In the genomic region with DNA sequence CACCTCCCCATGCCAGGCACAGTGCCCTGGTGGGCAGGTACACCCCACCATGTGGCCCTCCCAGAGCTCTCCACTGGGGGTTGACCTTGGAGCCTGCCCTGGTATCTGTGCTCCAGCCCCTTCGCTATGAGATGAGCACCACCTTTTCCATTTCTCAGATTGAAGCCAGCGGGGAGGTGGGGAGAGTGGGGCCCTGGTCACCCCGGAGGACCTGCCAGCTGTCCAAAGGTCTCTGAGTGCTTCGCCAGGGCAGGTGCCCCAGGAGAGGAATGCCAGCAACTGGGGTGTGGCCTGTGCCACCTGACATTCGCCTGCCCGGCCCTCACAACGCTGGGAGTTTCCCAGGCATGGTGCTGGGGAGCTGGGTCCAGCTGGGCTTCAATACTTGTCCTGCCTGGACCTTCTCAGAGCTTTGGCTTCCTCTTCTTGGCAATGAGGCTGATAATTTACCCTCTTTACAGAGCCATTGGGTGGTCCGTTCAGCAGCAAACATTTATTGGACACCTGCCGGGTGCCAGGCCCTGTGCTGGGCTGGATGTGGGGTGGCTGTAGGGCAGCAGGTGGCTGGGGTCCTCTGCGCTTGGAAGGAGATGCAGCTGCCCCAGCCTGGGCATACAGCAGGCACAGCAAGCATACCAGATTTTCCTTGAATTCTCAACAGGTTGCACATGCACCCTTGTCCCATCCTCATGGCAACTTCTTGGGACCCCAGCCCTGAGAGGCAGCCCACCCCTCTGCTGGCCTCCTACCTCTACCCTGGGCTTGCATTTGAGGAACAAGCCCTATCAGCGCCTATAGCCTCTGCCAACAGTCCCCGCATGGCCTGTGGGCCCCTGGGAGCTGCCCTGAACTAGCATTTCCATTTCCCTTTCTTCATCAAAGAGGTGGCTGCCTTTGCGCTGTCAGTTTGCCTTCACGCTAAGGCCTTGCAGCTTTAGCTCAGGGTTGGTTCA, we compare ENCODE assay signal across 18 cellular contexts. TPM values are rescaled to one million over a fixed set of nuclear protein-coding genes. Genes with fewer than 3 reads are reported as not detected.
DNase-seq lines count a peak whose midpoint lies in the region; ATAC-seq, FAIRE-seq and TF ChIP-seq lines count a peak whose summit lies in the region.
"Had no signal": no experiment of that assay in that cellular context is flagged by ENCODE, and none has a peak within 500 bp of the region (broad histone marks: within the 10 kb centered on the region; RNA-seq: fewer than 3 reads in every experiment).

No MANE protein-coding gene starts in this region.

- no peaks in the 10 kb centered on the region for H3K9me2 ChIP-seq in GM23248 (ENCODE audit: insufficient read depth)

- H4K20me1 ChIP-seq in HepG2 (ENCODE audit: insufficient read depth, low read length) (no peaks in the 10 kb centered on the region), GM23248 (ENCODE audit: insufficient read depth) (no peaks in the 10 kb centered on the region)

- CTCF ChIA-PET in HepG2 (lab: Yijun Ruan, JAX; ENCODE audit: low intra/inter-chr PET ratio, low total read pairs): no interaction called here

- H3K27ac ChIP-seq in HL-60 (replicated peaks): peak overlapping the region; percentile 17; the same call in 1 of the 2 replicates
- H3K27ac ChIP-seq in HepG2 (ENCODE audit: extremely low read length, insufficient read depth, low read length): no peak overlapping the region
- peak overlapping the region in 1 of 2 donors; percentile 13 for H3K27ac ChIP-seq in small intestine (ENCODE audit: low read depth in 1 of 2, low read length in 1 of 2)
- no peak overlapping the region for H3K27ac ChIP-seq in GM23248
- H3K27ac ChIP-seq: right atrium auricular region, RWPE1, thyroid gland had no signal

- H3K4me1 ChIP-seq in HepG2 (ENCODE audit: insufficient read depth, low read length) (peaks cover 10% of the 10 kb centered on the region), small intestine (ENCODE audit: control insufficient read depth in 2 of 2, insufficient read depth in 1 of 2, low read depth in 1 of 2, low read length in 1 of 2) (peaks cover 0 to 4% of the 10 kb centered on the region in 2 donors), GM23248 (ENCODE audit: insufficient read depth) (no peaks in the 10 kb centered on the region)
- H3K4me1 ChIP-seq: right atrium auricular region, thyroid gland had no signal

- peak; percentile 7; the same call in 1 of the 3 replicates for ATAC-seq in HepG2
- no peak for ATAC-seq in GM19467 (IDR thresholded peaks at IDR 0.05; ENCODE audit: unreplicated experiment)
- no peak for ATAC-seq in HG02870 (IDR thresholded peaks at IDR 0.05; ENCODE audit: unreplicated experiment)

- no peaks in the 10 kb centered on the region for H3F3A ChIP-seq in GM23248 (ENCODE audit: insufficient read depth)

- BruUV-seq in HepG2 (replicated peaks; lab: Mats Ljungman, UMichigan): no TSS peak

- TF ChIP-seq POLR2A in HepG2 (IDR thresholded peaks at IDR 0.05; ENCODE audit: insufficient read depth in 1 of 2, low read depth in 2 of 2, low read length in 2 of 2): no peak

- FAIRE-seq in HepG2 (lab: Jason Lieb, UNC) (no peak), small intestine (lab: Jason Lieb, UNC) (no peak)
- FAIRE-seq: astrocyte had no signal

- no peaks in the 10 kb centered on the region for H3K79me2 ChIP-seq in HepG2 (ENCODE audit: insufficient read depth, low read length)
- no peaks in the 10 kb centered on the region for H3K79me2 ChIP-seq in GM23248 (ENCODE audit: insufficient read depth)

- H3K9ac ChIP-seq in HepG2 (ENCODE audit: insufficient read depth, low read depth, low read length) (no peak overlapping the region), GM23248 (no peak overlapping the region)

- H3K36me3 ChIP-seq in HepG2 (replicated peaks in 1 of 2; ENCODE audit: control insufficient read depth in 1 of 2, insufficient read depth in 2 of 2, low read length in 2 of 2) (no peaks in the 10 kb centered on the region), small intestine (ENCODE audit: control insufficient read depth in 2 of 2, insufficient read depth in 2 of 2, low read length in 2 of 2) (no peaks in the 10 kb centered on the region), GM23248 (ENCODE audit: low read depth) (no peaks in the 10 kb centered on the region)
- H3K36me3 ChIP-seq: MG63, right atrium auricular region, thyroid gland had no signal

- H3K9me3 ChIP-seq in HepG2 (ENCODE audit: low read length) (no peaks in the 10 kb centered on the region), small intestine (ENCODE audit: control insufficient read depth, low read depth) (no peaks in the 10 kb centered on the region), GM23248 (ENCODE audit: low read depth) (no peaks in the 10 kb centered on the region)
- H3K9me3 ChIP-seq: MG63, right atrium auricular region, thyroid gland had no signal

- no peak overlapping the region for H2AFZ ChIP-seq in HepG2 (ENCODE audit: low read length)
- no peak overlapping the region for H2AFZ ChIP-seq in GM23248

- no peak for TF ChIP-seq EP300 in HepG2 (IDR thresholded peaks at IDR 0.05; ENCODE audit: low read depth in 2 of 2, low read length in 2 of 2)
- no peak for TF ChIP-seq EP300 in HepG2 (CRISPR knock-in tag; IDR thresholded peaks at IDR 0.05; ENCODE audit: borderline replicate concordance)

- WGBS in HepG2 (ENCODE audit: low lambda C conversion rate): 33% methylated on average over 13 of the region's 14 CpGs
- WGBS in small intestine, 3 donors: 46 to 71% (median 50%) methylated on average over 14 of the region's 14 CpGs
- WGBS in GM23248 (ENCODE audit: low coverage in 1 of 2, low lambda C conversion rate in 2 of 2, missing lambda C conversion rate in 2 of 2), 2 experiments: 61 to 65% methylated on average over 14 of the region's 14 CpGs

- H3K4me2 ChIP-seq in HepG2 (ENCODE audit: low read depth, low read length): no peak overlapping the region
- no peak overlapping the region for H3K4me2 ChIP-seq in GM23248 (ENCODE audit: unreplicated experiment)

- H3K27me3 ChIP-seq in HL-60 (ENCODE audit: insufficient read depth, poor library complexity, severe bottlenecking) (no peaks in the 10 kb centered on the region), HepG2 (ENCODE audit: control insufficient read depth in 1 of 2, insufficient read depth in 2 of 2, low read length in 2 of 2) (peaks cover 4 to 18% of the 10 kb centered on the region in 2 experiments), small intestine (ENCODE audit: control insufficient read depth in 2 of 2, insufficient read depth in 2 of 2, low read length in 2 of 2) (no peaks in the 10 kb centered on the region), GM23248 (replicated peaks; ENCODE audit: insufficient read depth) (no peaks in the 10 kb centered on the region)
- H3K27me3 ChIP-seq: MG63, right atrium auricular region, thyroid gland had no signal

- H3K4me3 ChIP-seq in HL-60 (replicated peaks; ENCODE audit: insufficient read depth, low read length) (no peak overlapping the region), HepG2 (replicated peaks in 1 of 3; ENCODE audit: insufficient read depth in 1 of 3, low read depth in 2 of 3, low read length in 3 of 3) (no peak overlapping the region), small intestine (ENCODE audit: low read depth in 1 of 2, low read length in 2 of 2) (no peak overlapping the region), GM23248 (no peak overlapping the region)
- H3K4me3 ChIP-seq: MG63, right atrium auricular region, thyroid gland had no signal

- DNase-seq in HL-60 (ENCODE audit: low read depth in 1 of 2, low spot score in 1 of 2) (peak in 1 of 2 experiments; percentile 70), RPMI8226 (peak; percentile 9), HepG2 (ENCODE audit: low spot score) (no peak), small intestine (peak; percentile 92), GM23248 (no peak)
- DNase-seq: activated CD4-positive, alpha-beta T cell treated with anti-CD3 and anti-CD28 coated beads for 48 hours; activated naive CD4-positive, alpha-beta T cell treated with anti-CD3 and anti-CD28 coated beads, Interleukin-2, amount 50 U/mL, for 16 hours; activated T-cell treated with anti-CD3 and anti-CD28 coated beads for 4 hours; cerebellar nuclear complex; effector memory CD4-positive, alpha-beta T cell; MG63; NCI-H1930; thyroid gland had no signal

- no peak for TF ChIP-seq CTCF in HL-60 (IDR thresholded peaks at IDR 0.05; ENCODE audit: insufficient read depth, low read length)
- no peak for TF ChIP-seq CTCF in HepG2 (CRISPR knock-in tag; IDR thresholded peaks at IDR 0.05)

- POLR2A ChIA-PET in HepG2 (lab: Yijun Ruan, JAX): no interaction called here

- intact Hi-C loops in HepG2 (cut with micrococcal nuclease; ENCODE audit: unreplicated experiment): no loop called here

- in situ Hi-C loops in HepG2 (cut with HindIII; ENCODE audit: extremely low pct_ligation_motif_present, low pct_unique_long_range_greater_than_20kb): loop anchor here (10.0 kb wide), 1 partner anchor 677 kb away; no protein-coding TSS in a partner anchor
- in situ Hi-C loops in GM23248 (cut with MboI): no loop called here

- TF ChIP-seq RAD21 in HepG2 (CRISPR knock-in tag; IDR thresholded peaks at IDR 0.05): no peak

RNA-seq across cellular contexts. Expression of gene ZAP70, which starts 5.7 kb away (rescaled TPM):
- total RNA-seq in HepG2 (2016; rRNA removed; fragmentation: Illumina TruSeq; extraction: Trizol): 0.18 and 0.51 TPM in 2 replicates
- total RNA-seq in HepG2 (2016; cell fraction: cytosol; rRNA removed; fragmentation: Illumina TruSeq; extraction: Trizol; ENCODE audit: low read depth): not detected in 2 replicates
- 0.24 and 0.43 TPM in 2 replicates for total RNA-seq in HepG2 (2016; cell fraction: insoluble cytoplasmic fraction; rRNA removed; fragmentation: Illumina TruSeq; extraction: Trizol)
- not detected in 2 replicates for total RNA-seq in HepG2 (2016; cell fraction: membrane; rRNA removed; fragmentation: Illumina TruSeq; extraction: Trizol)
- 0.28 and 0.31 TPM in 2 replicates for total RNA-seq in HepG2 (2016; cell fraction: nucleus; rRNA removed; fragmentation: Illumina TruSeq; extraction: Trizol)
- polyA plus RNA-seq in HepG2 (2011; rRNA removed) (4.0 and 7.1 TPM in 2 replicates), small intestine (10 to 100 TPM in 1 of 3 donors, 1 to 10 TPM in 2; 2.5 to 15.9 (median 3.9) TPM), GM23248 (2016; fragmentation: Nextera tagmentation; extraction: Ambion mirVana) (not detected in 2 replicates)
- polyA plus RNA-seq in HepG2 (2011; cell fraction: cytosol; rRNA removed): 2.5 and 3.2 TPM in 2 replicates
- 64.9 and 67.7 TPM in 2 replicates for polyA plus RNA-seq in HepG2 (2011; cell fraction: nucleus; rRNA removed)
- 2.2 and 3.6 TPM in 2 replicates for polyA plus RNA-seq in HepG2 (2012)
- not detected in 2 replicates for polyA plus RNA-seq in HepG2 (2016; cell fraction: cytosol; fragmentation: Illumina TruSeq; extraction: Trizol; ENCODE audit: low read depth)
- 0.27 and 0.57 TPM in 2 replicates for polyA plus RNA-seq in HepG2 (2016; cell fraction: insoluble cytoplasmic fraction; fragmentation: Illumina TruSeq; extraction: Trizol; ENCODE audit: low read depth)
- polyA plus RNA-seq in HepG2 (2016; cell fraction: membrane; fragmentation: Illumina TruSeq; extraction: Trizol; ENCODE audit: low read depth): not detected in 2 replicates
- polyA plus RNA-seq in HepG2 (2016; cell fraction: nucleus; fragmentation: Illumina TruSeq; extraction: Trizol; ENCODE audit: insufficient read depth, low read depth): 1.00 and 1.1 TPM in 2 replicates
- polyA minus RNA-seq in HepG2 (2011; rRNA and poly(A)+ RNA removed; ENCODE audit: low replicate concordance): 5.3 TPM in 1 of 2 replicates, not detected in the other
- 1.5 and 1.6 TPM in 2 replicates for polyA minus RNA-seq in HepG2 (2011; cell fraction: cytosol; rRNA and poly(A)+ RNA removed)
- 5.0 and 5.6 TPM in 2 replicates for polyA minus RNA-seq in HepG2 (2011; cell fraction: nucleus; rRNA and poly(A)+ RNA removed)
- total RNA-seq in GM23248 (2014; rRNA removed; shearing (Covaris generic)): not detected in 2 replicates

RNA-seq across cellular contexts. Expression of gene C2orf92, which starts 38.2 kb away (rescaled TPM):
- total RNA-seq in HepG2 (2016; rRNA removed; fragmentation: Illumina TruSeq; extraction: Trizol): 1.5 and 4.9 TPM in 2 replicates
- total RNA-seq in HepG2 (2016; cell fraction: cytosol; rRNA removed; fragmentation: Illumina TruSeq; extraction: Trizol; ENCODE audit: low read depth): 1.7 and 3.6 TPM in 2 replicates
- 1.2 and 6.7 TPM in 2 replicates for total RNA-seq in HepG2 (2016; cell fraction: insoluble cytoplasmic fraction; rRNA removed; fragmentation: Illumina TruSeq; extraction: Trizol)
- total RNA-seq in HepG2 (2016; cell fraction: membrane; rRNA removed; fragmentation: Illumina TruSeq; extraction: Trizol): 2.5 and 2.8 TPM in 2 replicates
- total RNA-seq in HepG2 (2016; cell fraction: nucleus; rRNA removed; fragmentation: Illumina TruSeq; extraction: Trizol): 9.5 and 13.0 TPM in 2 replicates
- 5.0 and 9.4 TPM in 2 replicates for polyA plus RNA-seq in HepG2 (2011; rRNA removed)
- 0.79 and 0.97 TPM in 2 replicates for polyA plus RNA-seq in HepG2 (2011; cell fraction: cytosol; rRNA removed)
- 23.3 and 26.6 TPM in 2 replicates for polyA plus RNA-seq in HepG2 (2011; cell fraction: nucleus; rRNA removed)
- polyA plus RNA-seq in HepG2 (2012): 4.1 TPM in 2 replicates
- 1.4 and 1.6 TPM in 2 replicates for polyA plus RNA-seq in HepG2 (2016; cell fraction: cytosol; fragmentation: Illumina TruSeq; extraction: Trizol; ENCODE audit: low read depth)
- 0.93 and 1.3 TPM in 2 replicates for polyA plus RNA-seq in HepG2 (2016; cell fraction: insoluble cytoplasmic fraction; fragmentation: Illumina TruSeq; extraction: Trizol; ENCODE audit: low read depth)
- polyA plus RNA-seq in HepG2 (2016; cell fraction: membrane; fragmentation: Illumina TruSeq; extraction: Trizol; ENCODE audit: low read depth): 1.4 and 2.0 TPM in 2 replicates
- 22.0 and 25.3 TPM in 2 replicates for polyA plus RNA-seq in HepG2 (2016; cell fraction: nucleus; fragmentation: Illumina TruSeq; extraction: Trizol; ENCODE audit: insufficient read depth, low read depth)
- 3.2 and 12.3 TPM in 2 replicates for polyA minus RNA-seq in HepG2 (2011; rRNA and poly(A)+ RNA removed; ENCODE audit: low replicate concordance)
- polyA minus RNA-seq in HepG2 (2011; cell fraction: cytosol; rRNA and poly(A)+ RNA removed): 0.62 and 0.89 TPM in 2 replicates
- 23.7 and 26.4 TPM in 2 replicates for polyA minus RNA-seq in HepG2 (2011; cell fraction: nucleus; rRNA and poly(A)+ RNA removed)
- polyA plus RNA-seq in small intestine: 10 to 100 TPM in 1 of 3 donors, 1 to 10 TPM in 2; 1.4 to 13.6 (median 8.6) TPM
- 1.2 and 3.4 TPM in 2 replicates for total RNA-seq in GM23248 (2014; rRNA removed; shearing (Covaris generic))
- 1.1 and 1.3 TPM in 2 replicates for polyA plus RNA-seq in GM23248 (2016; fragmentation: Nextera tagmentation; extraction: Ambion mirVana)

RNA-seq across cellular contexts. Expression of gene ACTR1B, which starts 43.9 kb away (rescaled TPM):
- total RNA-seq in HepG2 (2016; rRNA removed; fragmentation: Illumina TruSeq; extraction: Trizol): 59.9 and 76.7 TPM in 2 replicates
- 70.2 and 78.4 TPM in 2 replicates for total RNA-seq in HepG2 (2016; cell fraction: cytosol; rRNA removed; fragmentation: Illumina TruSeq; extraction: Trizol; ENCODE audit: low read depth)
- 55.1 and 78.5 TPM in 2 replicates for total RNA-seq in HepG2 (2016; cell fraction: insoluble cytoplasmic fraction; rRNA removed; fragmentation: Illumina TruSeq; extraction: Trizol)
- 130 and 146 TPM in 2 replicates for total RNA-seq in HepG2 (2016; cell fraction: membrane; rRNA removed; fragmentation: Illumina TruSeq; extraction: Trizol)
- 55.2 and 70.0 TPM in 2 replicates for total RNA-seq in HepG2 (2016; cell fraction: nucleus; rRNA removed; fragmentation: Illumina TruSeq; extraction: Trizol)
- polyA plus RNA-seq in HepG2 (2011; rRNA removed) (61.7 and 77.6 TPM in 2 replicates), small intestine (10 to 100 TPM; 66.5 to 91.2 (median 68.3) TPM), GM23248 (2016; fragmentation: Nextera tagmentation; extraction: Ambion mirVana) (53.4 and 55.9 TPM in 2 replicates)
- 55.9 and 77.2 TPM in 2 replicates for polyA plus RNA-seq in HepG2 (2011; cell fraction: cytosol; rRNA removed)
- 251 and 257 TPM in 2 replicates for polyA plus RNA-seq in HepG2 (2011; cell fraction: nucleus; rRNA removed)
- polyA plus RNA-seq in HepG2 (2012): 53.7 and 58.6 TPM in 2 replicates
- 74.0 and 88.4 TPM in 2 replicates for polyA plus RNA-seq in HepG2 (2016; cell fraction: cytosol; fragmentation: Illumina TruSeq; extraction: Trizol; ENCODE audit: low read depth)
- 55.8 and 66.7 TPM in 2 replicates for polyA plus RNA-seq in HepG2 (2016; cell fraction: insoluble cytoplasmic fraction; fragmentation: Illumina TruSeq; extraction: Trizol; ENCODE audit: low read depth)
- polyA plus RNA-seq in HepG2 (2016; cell fraction: membrane; fragmentation: Illumina TruSeq; extraction: Trizol; ENCODE audit: low read depth): 105 and 114 TPM in 2 replicates
- polyA plus RNA-seq in HepG2 (2016; cell fraction: nucleus; fragmentation: Illumina TruSeq; extraction: Trizol; ENCODE audit: insufficient read depth, low read depth): 103 and 116 TPM in 2 replicates
- 87.1 and 132 TPM in 2 replicates for polyA minus RNA-seq in HepG2 (2011; rRNA and poly(A)+ RNA removed; ENCODE audit: low replicate concordance)
- polyA minus RNA-seq in HepG2 (2011; cell fraction: cytosol; rRNA and poly(A)+ RNA removed): 28.5 and 31.1 TPM in 2 replicates
- polyA minus RNA-seq in HepG2 (2011; cell fraction: nucleus; rRNA and poly(A)+ RNA removed): 72.0 and 76.6 TPM in 2 replicates
- 63.6 and 65.8 TPM in 2 replicates for total RNA-seq in GM23248 (2014; rRNA removed; shearing (Covaris generic))

Comparison
In these comparisons a context has a peak if more than half of its experiments do, and no peak if none do; other contexts are left out.
1. DNase-seq: peak in RPMI8226 (single experiment) and small intestine (single experiment); none in HepG2 (single experiment) and GM23248 (single experiment).